8 cellular contexts compared by ENCODE assay signal in the genomic region with DNA sequence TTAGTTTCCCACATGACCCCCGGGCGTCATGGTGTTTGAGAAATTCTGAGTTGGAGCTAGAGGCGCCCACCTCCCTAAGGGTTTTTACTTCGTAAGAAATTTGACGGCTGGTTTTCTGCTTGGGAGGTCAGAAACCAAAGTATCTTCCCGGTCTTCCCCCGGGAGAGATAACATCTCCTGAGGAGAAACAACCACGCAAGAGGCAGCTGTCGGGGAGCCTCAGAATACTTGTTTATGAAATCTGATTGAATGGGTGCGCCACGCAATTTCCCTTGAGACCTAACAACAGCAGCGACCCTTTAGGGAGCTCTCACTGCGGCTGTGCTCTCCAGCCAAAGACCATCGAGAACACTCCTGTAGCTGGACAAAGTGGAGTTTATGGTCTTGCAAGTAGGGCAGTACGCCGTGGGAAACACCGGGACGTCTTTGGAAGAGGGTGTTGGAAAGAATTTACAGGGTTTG. TPM values are rescaled to one million over a fixed set of nuclear protein-coding genes. Genes with fewer than 3 reads are reported as not detected.
DNase-seq lines count a peak whose midpoint lies in the region; ATAC-seq, FAIRE-seq and TF ChIP-seq lines count a peak whose summit lies in the region.

No MANE protein-coding gene starts in this region.

- H4K20me1 ChIP-seq in GM23248 (ENCODE audit: insufficient read depth) (peaks cover 29% of the 10 kb centered on the region), keratinocyte (ENCODE audit: control insufficient read depth, extremely low read depth, insufficient read depth, low read length) (peaks cover 32% of the 10 kb centered on the region)

- in situ Hi-C loops in GM23248 (cut with MboI) = no loop called here

- peak overlapping the region; percentile 97 for H3K4me2 ChIP-seq in GM23248 (ENCODE audit: unreplicated experiment)
- peak overlapping the region; percentile 95 for H3K4me2 ChIP-seq in keratinocyte (ENCODE audit: control insufficient read depth, extremely low read depth, insufficient read depth, low read depth, low read length)

- ATAC-seq in stimulated activated memory B cell treated with anti-CD40 and anti-IgM and Interleukin-4, amounts not matched to agents 10 μg/mL and 1 μg/mL and 100 μg/mL, for 72 hours = no peak
- ATAC-seq in GM19467 (IDR thresholded peaks at IDR 0.05; ENCODE audit: unreplicated experiment) = no peak

- H2AFZ ChIP-seq in GM23248 (peak overlapping the region; percentile 96), keratinocyte (ENCODE audit: control insufficient read depth, low read length) (peak overlapping the region; percentile 98)

- peak in 1 of 5 donors; percentile 39 for DNase-seq in CD4-positive, alpha-beta memory T cell
- DNase-seq in GM23248 (peak; percentile 63), NCI-H748 (lab: John Stamatoyannopoulos, UW; ENCODE audit: unreplicated experiment) (peak; percentile 65), MCF 10A (ENCODE audit: unreplicated experiment) (no peak), keratinocyte (ENCODE audit: low read depth, low spot score) (no peak), dedifferentiated amniotic fluid mesenchymal stem cell (ENCODE audit: extremely low spot score) (no peak)

- H3K9ac ChIP-seq in GM23248 (peak overlapping the region; percentile 96), keratinocyte (ENCODE audit: control insufficient read depth, extremely low read depth, insufficient read depth, low read length) (peak overlapping the region; percentile 99)

- TF ChIP-seq CTCF in MCF 10A (IDR thresholded peaks at IDR 0.05; ENCODE audit: unreplicated experiment) (no peak), keratinocyte (optimal IDR thresholded peaks at IDR 0.05 in 1 of 3, IDR thresholded peaks at IDR 0.05 in 1 of 3, conservative IDR thresholded peaks at IDR 0.05 in 1 of 3; ENCODE audit: extremely low read depth in 1 of 3, insufficient read depth in 2 of 3, low read length in 3 of 3) (no peak)

- no peaks in the 10 kb centered on the region for H3K27me3 ChIP-seq in CD4-positive, alpha-beta memory T cell (ENCODE audit: insufficient read depth, low read length)
- no peaks in the 10 kb centered on the region for H3K27me3 ChIP-seq in GM23248 (replicated peaks; ENCODE audit: insufficient read depth)
- H3K27me3 ChIP-seq in keratinocyte (ENCODE audit: control insufficient read depth, extremely low read depth, insufficient read depth, low read length) = no peaks in the 10 kb centered on the region

- intact Hi-C loops in CD4-positive, alpha-beta memory T cell (cut with micrococcal nuclease) = loop anchor here (1.0 to 5.0 kb wide), 7 partner anchors 16 to 670 kb away; partner anchors contain the start of genes AHCY, CHMP4B, RALY and SNTA1
- intact Hi-C loops in MCF 10A (cut with micrococcal nuclease) = no loop called here

- WGBS in GM23248 (ENCODE audit: low coverage in 1 of 2, low lambda C conversion rate in 2 of 2, missing lambda C conversion rate in 2 of 2), 2 experiments = 2% methylated on average over 18 of the region's 18 CpGs

- peak overlapping the region; percentile 91 to 99 (median 96) for H3K27ac Mint-ChIP-seq in CD4-positive, alpha-beta memory T cell
- peak overlapping the region; percentile 98 for H3K27ac Mint-ChIP-seq in MCF 10A (ENCODE audit: low read depth, unreplicated experiment)
- H3K27ac Mint-ChIP-seq in stimulated activated memory B cell treated with anti-CD40 and anti-IgM and Interleukin-4, amounts not matched to agents 10 μg/mL and 1 μg/mL and 100 μg/mL, for 72 hours = peak overlapping the region; percentile 92

- H3K27ac ChIP-seq in CD4-positive, alpha-beta memory T cell (ENCODE audit: low read depth, low read length) = peak overlapping the region; percentile 95
- peak overlapping the region; percentile 84 for H3K27ac ChIP-seq in GM23248
- H3K27ac ChIP-seq in keratinocyte (ENCODE audit: control insufficient read depth, insufficient read depth, low read length) = peak overlapping the region; percentile 94

- peaks cover 0 to 5% (median 0%) of the 10 kb centered on the region in 8 donors for H3K9me3 Mint-ChIP-seq in CD4-positive, alpha-beta memory T cell
- H3K9me3 Mint-ChIP-seq in MCF 10A (ENCODE audit: unreplicated experiment) = no peaks in the 10 kb centered on the region
- no peaks in the 10 kb centered on the region for H3K9me3 Mint-ChIP-seq in stimulated activated memory B cell treated with anti-CD40 and anti-IgM and Interleukin-4, amounts not matched to agents 10 μg/mL and 1 μg/mL and 100 μg/mL, for 72 hours

- no peaks in the 10 kb centered on the region for H3K9me3 ChIP-seq in CD4-positive, alpha-beta memory T cell (ENCODE audit: control insufficient read depth in 1 of 2, low read length in 2 of 2)
- H3K9me3 ChIP-seq in GM23248 (ENCODE audit: low read depth) (no peaks in the 10 kb centered on the region), keratinocyte (ENCODE audit: control insufficient read depth, low read depth, low read length) (no peaks in the 10 kb centered on the region)

- dilution Hi-C loops in keratinocyte (cut with MboI; ENCODE audit: extremely low pct_ligation_motif_present, low sequenced_read_pairs) = no loop called here

- H3K9me1 ChIP-seq in keratinocyte (ENCODE audit: control insufficient read depth, extremely low read depth, insufficient read depth, low read length) = peaks cover 4% of the 10 kb centered on the region

- no peak for FAIRE-seq in keratinocyte (lab: Jason Lieb, UNC)

- H3K36me3 ChIP-seq in CD4-positive, alpha-beta memory T cell (ENCODE audit: insufficient read depth, low read length) = peaks cover 8% of the 10 kb centered on the region
- peaks cover 18% of the 10 kb centered on the region for H3K36me3 ChIP-seq in GM23248 (ENCODE audit: low read depth)
- peaks cover 0 to 25% of the 10 kb centered on the region in 2 experiments for H3K36me3 ChIP-seq in keratinocyte (ENCODE audit: control insufficient read depth in 2 of 2, extremely low read depth in 1 of 2, insufficient read depth in 2 of 2, low read length in 2 of 2)

- CTCF ChIA-PET in CD4-positive, alpha-beta memory T cell (lab: Charles Lee; ENCODE audit: partially characterized antibody) = interaction anchor here (0.7 to 1.8 kb wide), 9 partner anchors 16 to 591 kb away, joined by 3 to 6 read pairs (median 3); partner anchors contain the start of gene TP53INP2
- CTCF ChIA-PET in MCF 10A (lab: Yijun Ruan, JAX) = interaction anchor here (0.5 to 1.6 kb wide), 14 partner anchors 16 to 1444 kb away, joined by 3 to 9 read pairs (median 3); no protein-coding TSS in a partner anchor

- peaks cover 6% of the 10 kb centered on the region; the same call in 1 of the 2 replicates for H3F3A ChIP-seq in GM23248 (ENCODE audit: insufficient read depth)

- peaks cover 28 to 45% (median 34%) of the 10 kb centered on the region in 4 donors for H3K4me1 Mint-ChIP-seq in CD4-positive, alpha-beta memory T cell
- H3K4me1 Mint-ChIP-seq in MCF 10A (ENCODE audit: insufficient read depth, unreplicated experiment) = peaks cover 28% of the 10 kb centered on the region
- peaks cover 36% of the 10 kb centered on the region for H3K4me1 Mint-ChIP-seq in stimulated activated memory B cell treated with anti-CD40 and anti-IgM and Interleukin-4, amounts not matched to agents 10 μg/mL and 1 μg/mL and 100 μg/mL, for 72 hours

- peaks cover 40% of the 10 kb centered on the region for H3K4me1 ChIP-seq in CD4-positive, alpha-beta memory T cell (ENCODE audit: insufficient read depth, low read length)
- H3K4me1 ChIP-seq in GM23248 (ENCODE audit: insufficient read depth) (peaks cover 24% of the 10 kb centered on the region), keratinocyte (ENCODE audit: control insufficient read depth, extremely low read depth, insufficient read depth, low read length) (peaks cover 24% of the 10 kb centered on the region)

- peak overlapping the region; percentile 62 to 94 for H3K4me3 ChIP-seq in CD4-positive, alpha-beta memory T cell (ENCODE audit: low read length in 2 of 2)
- H3K4me3 ChIP-seq in GM23248 (peak overlapping the region; percentile 94), keratinocyte (ENCODE audit: control insufficient read depth in 2 of 3, extremely low read depth in 1 of 3, insufficient read depth in 2 of 3, low read depth in 1 of 3, low read length in 3 of 3) (peak overlapping the region; percentile 90 to 99 (median 98))

- no peaks in the 10 kb centered on the region for H3K27me3 Mint-ChIP-seq in CD4-positive, alpha-beta memory T cell
- H3K27me3 Mint-ChIP-seq in MCF 10A (ENCODE audit: insufficient read depth, unreplicated experiment) = no peaks in the 10 kb centered on the region
- H3K27me3 Mint-ChIP-seq in stimulated activated memory B cell treated with anti-CD40 and anti-IgM and Interleukin-4, amounts not matched to agents 10 μg/mL and 1 μg/mL and 100 μg/mL, for 72 hours = no peaks in the 10 kb centered on the region

- BruUV-seq in MCF 10A (replicated peaks; lab: Mats Ljungman, UMichigan) = TSS peak; percentile 94

- H3K79me2 ChIP-seq in GM23248 (ENCODE audit: insufficient read depth) (peaks cover 44% of the 10 kb centered on the region), keratinocyte (ENCODE audit: control insufficient read depth, insufficient read depth, low read length) (peaks cover 44% of the 10 kb centered on the region)

- POLR2A ChIA-PET in CD4-positive, alpha-beta memory T cell (lab: Charles Lee; ENCODE audit: partially characterized antibody) = interaction anchor here (0.8 to 3.0 kb wide), 33 partner anchors 9 to 1842 kb away, joined by 3 to 71 read pairs (median 5); partner anchors contain the start of genes ACTL10, AHCY, CBFA2T2 and CHMP4B
- POLR2A ChIA-PET in MCF 10A (lab: Yijun Ruan, JAX) = interaction anchor here (0.5 to 3.8 kb wide), 69 partner anchors 9 to 1907 kb away, joined by 3 to 57 read pairs (median 4); partner anchors contain the start of genes ACTL10, AHCY, C20orf144 and CBFA2T2

- H3K36me3 Mint-ChIP-seq in CD4-positive, alpha-beta memory T cell = peaks cover 4 to 35% of the 10 kb centered on the region in 2 donors
- H3K36me3 Mint-ChIP-seq in MCF 10A (ENCODE audit: insufficient read depth, unreplicated experiment) = peaks cover 29% of the 10 kb centered on the region
- peaks cover 10% of the 10 kb centered on the region for H3K36me3 Mint-ChIP-seq in stimulated activated memory B cell treated with anti-CD40 and anti-IgM and Interleukin-4, amounts not matched to agents 10 μg/mL and 1 μg/mL and 100 μg/mL, for 72 hours

- peak overlapping the region; percentile 90 to 99 (median 94) for H3K4me3 Mint-ChIP-seq in CD4-positive, alpha-beta memory T cell
- peak overlapping the region; percentile 91 for H3K4me3 Mint-ChIP-seq in MCF 10A (ENCODE audit: unreplicated experiment)
- H3K4me3 Mint-ChIP-seq in stimulated activated memory B cell treated with anti-CD40 and anti-IgM and Interleukin-4, amounts not matched to agents 10 μg/mL and 1 μg/mL and 100 μg/mL, for 72 hours = peak overlapping the region; percentile 90

- H3K9me2 ChIP-seq in GM23248 (ENCODE audit: insufficient read depth) = no peaks in the 10 kb centered on the region

RNA-seq across cellular contexts. Expression of gene EIF2S2, which starts 0.6 kb away (rescaled TPM):
- total RNA-seq in CD4-positive, alpha-beta memory T cell = 10 to 100 TPM; 52.2 to 53.1 TPM
- 10 to 100 TPM; 26.3 to 34.0 TPM for polyA plus RNA-seq in CD4-positive, alpha-beta memory T cell
- 114 and 138 TPM in 2 replicates for total RNA-seq in GM23248 (2014; rRNA removed; shearing (Covaris generic))
- polyA plus RNA-seq in GM23248 (2016; fragmentation: Nextera tagmentation; extraction: Ambion mirVana) (109 and 114 TPM in 2 replicates), keratinocyte (78.8 to 131 TPM (median 95.2 TPM) in 3 replicates)
- 151 and 191 TPM in 2 replicates for total RNA-seq in MCF 10A (2022)
- polyA plus RNA-seq in keratinocyte (2011; ENCODE audit: low read depth) = 331 TPM
- polyA plus RNA-seq in keratinocyte (2011; cell fraction: cytosol; rRNA removed) = 94.1 and 149 TPM in 2 replicates
- polyA plus RNA-seq in keratinocyte (2011; cell fraction: nucleus; rRNA removed) = 52.4 and 72.8 TPM in 2 replicates
- 115 and 164 TPM in 2 replicates for polyA plus RNA-seq in keratinocyte (2012; ENCODE audit: low replicate concordance)
- polyA minus RNA-seq in keratinocyte = 9.2 to 29.5 TPM (median 24.8 TPM) in 3 replicates
- polyA minus RNA-seq in keratinocyte (2011; cell fraction: cytosol; rRNA and poly(A)+ RNA removed) = 56.8 TPM
- polyA minus RNA-seq in keratinocyte (2011; cell fraction: nucleus; rRNA and poly(A)+ RNA removed) = 9.9 and 19.2 TPM in 2 replicates

Comparison
In these comparisons a context has a peak if more than half of its experiments do, and no peak if none do; other contexts are left out.
1. DNase-seq: peak in GM23248 (single experiment) and NCI-H748 (single experiment); none in MCF 10A (single experiment), keratinocyte (single experiment) and dedifferentiated amniotic fluid mesenchymal stem cell (single experiment).
2. Peak in every context shown above with its lines, with median percentiles within 50 percentile points of each other: H3K27ac ChIP-seq, H3K4me3 ChIP-seq, H3K27ac Mint-ChIP-seq and H3K4me3 Mint-ChIP-seq.